In the genomic region with DNA sequence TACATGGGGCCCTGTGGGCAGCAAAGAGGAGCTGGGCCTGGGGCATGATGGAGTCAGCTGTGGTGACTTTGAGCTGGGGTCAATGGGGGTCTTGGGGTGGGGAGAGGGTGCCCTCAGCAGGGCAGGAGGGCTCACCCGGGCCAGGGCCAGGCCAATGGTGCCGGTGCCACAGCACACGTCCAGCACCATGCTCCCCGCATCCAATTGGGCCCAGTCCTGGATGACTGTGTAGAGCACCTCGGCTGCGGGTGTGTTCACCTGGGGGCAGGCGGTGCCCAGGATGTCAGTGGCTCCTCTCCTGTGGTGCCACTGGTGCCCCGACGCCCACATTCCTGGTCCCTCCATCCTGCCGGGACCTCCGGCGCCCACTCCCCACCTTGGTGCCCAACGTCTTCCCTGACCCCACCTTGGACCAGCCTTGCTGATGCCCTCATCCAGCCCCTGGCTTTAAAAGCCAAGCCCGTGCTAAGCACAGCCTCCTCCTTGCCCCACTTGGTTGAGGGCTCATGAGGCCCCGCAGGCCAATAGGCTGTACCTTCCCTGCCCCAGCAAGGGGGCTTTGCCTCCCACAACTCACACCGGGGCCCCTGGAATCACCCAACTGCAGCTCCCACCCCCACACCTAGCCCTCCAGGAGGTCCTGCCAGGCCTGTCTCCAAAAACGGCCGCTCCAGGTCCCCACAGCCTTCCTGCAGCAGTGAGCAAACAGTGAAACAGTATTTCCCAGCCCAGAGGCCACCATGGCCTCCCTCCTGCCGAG, we compare ENCODE assay signal across 15 cellular contexts. TPM values are rescaled to one million over a fixed set of nuclear protein-coding genes. Genes with fewer than 3 reads are reported as not detected.
DNase-seq lines count a peak whose midpoint lies in the region; ATAC-seq, FAIRE-seq and TF ChIP-seq lines count a peak whose summit lies in the region.
"Had no signal": no experiment of that assay in that cellular context is flagged by ENCODE, and none has a peak within 500 bp of the region (broad histone marks: within the 10 kb centered on the region; RNA-seq: fewer than 3 reads in every experiment).

No MANE protein-coding gene starts in this region.

- peaks cover 9 to 21% of the 10 kb centered on the region in 2 experiments for H4K20me1 ChIP-seq in H1 (replicated peaks in 1 of 2; ENCODE audit: control insufficient read depth in 1 of 2, insufficient read depth in 2 of 2, low read length in 2 of 2)
- H4K20me1 ChIP-seq in PC-3 (ENCODE audit: low read length): no peaks in the 10 kb centered on the region

- CTCF ChIA-PET in activated CD8-positive, alpha-beta memory T cell treated with anti-CD3 and anti-CD28 coated beads, Interleukin-2, amount 10 ng/mL, durations not matched to agents 7 days and 5 days (lab: Charles Lee): no interaction called here
- CTCF ChIA-PET in H1 (lab: Charles Lee; ENCODE audit: partially characterized antibody) (interaction anchor here (1.6 kb wide), 1 partner anchor 20 kb away, joined by 4 read pairs; no protein-coding TSS in a partner anchor), PC-3 (lab: Charles Lee) (no interaction called here)

- H3K18ac ChIP-seq in H1 (ENCODE audit: extremely low read depth, low read length): no peak overlapping the region

- H3K4ac ChIP-seq in H1 (replicated peaks; ENCODE audit: insufficient read length, low read depth, low read length): no peak overlapping the region

- ATAC-seq in activated CD8-positive, alpha-beta memory T cell treated with anti-CD3 and anti-CD28 coated beads, Interleukin-2, amount 10 ng/mL, durations not matched to agents 7 days and 5 days: no peak
- no peak for ATAC-seq in psoas muscle
- no peak for ATAC-seq in HG03521 (IDR thresholded peaks at IDR 0.05; ENCODE audit: unreplicated experiment)
- no peak for ATAC-seq in PC-3

- no peak for TF ChIP-seq RAD21 in H1 (IDR thresholded peaks at IDR 0.05 in 1 of 2, conservative IDR thresholded peaks at IDR 0.05 in 1 of 2; ENCODE audit: low read depth in 2 of 2, low read length in 2 of 2)

- no peak overlapping the region for H3K14ac ChIP-seq in H1 (ENCODE audit: insufficient read length)

- WGBS in H1 (ENCODE audit: extremely low coverage in 1 of 2, insufficient coverage in 1 of 2, insufficient read length in 1 of 2, insufficient replicate concordance in 2 of 2, low coverage in 1 of 2, low lambda C conversion rate in 2 of 2, missing lambda C conversion rate in 1 of 2), 2 experiments: 93% methylated on average over 19 of the region's 19 CpGs; no CpG with 5 or more reads in 1 of the 2 experiments
- WGBS in psoas muscle, 3 donors: 85 to 90% (median 89%) methylated on average over 17 to 19 of the region's 19 CpGs

- H3K9me2 ChIP-seq in PC-3 (replicated peaks; ENCODE audit: low read length): no peaks in the 10 kb centered on the region

- H2BK15ac ChIP-seq in H1 (ENCODE audit: low read length): no peak overlapping the region

- H3K4me2 ChIP-seq in H1 (ENCODE audit: insufficient read depth in 1 of 2, low read depth in 2 of 2, low read length in 2 of 2): no peak overlapping the region
- no peak overlapping the region for H3K4me2 ChIP-seq in PC-3 (ENCODE audit: low read length)

- H4K5ac ChIP-seq in H1 (ENCODE audit: insufficient read length, low read depth, low read length): no peak overlapping the region

- H3K27ac Mint-ChIP-seq in activated CD8-positive, alpha-beta memory T cell treated with anti-CD3 and anti-CD28 coated beads, Interleukin-2, amount 10 ng/mL, durations not matched to agents 7 days and 5 days: peak overlapping the region; percentile 64

- H3K27me3 ChIP-seq in H1 (replicated peaks in 1 of 4; ENCODE audit: control insufficient read depth in 3 of 4, extremely low read depth in 1 of 4, insufficient read depth in 3 of 4, low read length in 3 of 4) (no peaks in the 10 kb centered on the region), psoas muscle (ENCODE audit: insufficient read depth in 3 of 3, low read length in 2 of 3) (no peaks in the 10 kb centered on the region), PC-3 (ENCODE audit: low read length) (no peaks in the 10 kb centered on the region)

- intact Hi-C loops in psoas muscle (cut with DNase I): no loop called here
- intact Hi-C loops in PC-3 (cut with micrococcal nuclease): no loop called here

- no peak for FAIRE-seq in H1 (lab: Jason Lieb, UNC)
- FAIRE-seq: astrocyte, small intestine had no signal

- TF ChIP-seq POLR2A in H1 (IDR thresholded peaks at IDR 0.05; ENCODE audit: control extremely low read depth in 1 of 2, low read depth in 2 of 2, low read length in 2 of 2): peak in 1 of 2 experiments; percentile 35; a peak in 1 of 3 replicates

- H3K9me3 Mint-ChIP-seq in activated CD8-positive, alpha-beta memory T cell treated with anti-CD3 and anti-CD28 coated beads, Interleukin-2, amount 10 ng/mL, durations not matched to agents 7 days and 5 days (ENCODE audit: low read depth): no peaks in the 10 kb centered on the region

- H2BK20ac ChIP-seq in H1 (ENCODE audit: low read length): no peak overlapping the region

- peak overlapping the region; percentile 17 for H3K4me3 Mint-ChIP-seq in activated CD8-positive, alpha-beta memory T cell treated with anti-CD3 and anti-CD28 coated beads, Interleukin-2, amount 10 ng/mL, durations not matched to agents 7 days and 5 days

- no peak overlapping the region for H2BK120ac ChIP-seq in H1 (replicated peaks; ENCODE audit: low read depth, low read length)

- H3K9me3 ChIP-seq in H1 (ENCODE audit: insufficient read depth in 2 of 2, low read depth in 1 of 2, low read length in 1 of 2) (no peaks in the 10 kb centered on the region), psoas muscle (no peaks in the 10 kb centered on the region), PC-3 (ENCODE audit: low read length) (no peaks in the 10 kb centered on the region)

- H3K4me3 ChIP-seq in H1 (ENCODE audit: extremely low read depth in 1 of 4, insufficient read depth in 2 of 4, low read depth in 3 of 4, low read length in 4 of 4): no peak overlapping the region
- H3K4me3 ChIP-seq in psoas muscle: no peak overlapping the region
- no peak overlapping the region for H3K4me3 ChIP-seq in PC-3 (ENCODE audit: low read length)

- peak overlapping the region; percentile 38; the same call in 1 of the 2 replicates for H3K27ac ChIP-seq in VCaP
- no peak overlapping the region for H3K27ac ChIP-seq in H1 (ENCODE audit: low read depth, low read length)
- no peak overlapping the region for H3K27ac ChIP-seq in psoas muscle
- no peak overlapping the region for H3K27ac ChIP-seq in PC-3 (ENCODE audit: low read length)

- no peak overlapping the region for H2AFZ ChIP-seq in H1 (ENCODE audit: low read length)
- no peak overlapping the region for H2AFZ ChIP-seq in PC-3 (ENCODE audit: low read length)

- H3K23ac ChIP-seq in H1 (ENCODE audit: insufficient read length): no peak overlapping the region

- no peaks in the 10 kb centered on the region for H3K27me3 Mint-ChIP-seq in activated CD8-positive, alpha-beta memory T cell treated with anti-CD3 and anti-CD28 coated beads, Interleukin-2, amount 10 ng/mL, durations not matched to agents 7 days and 5 days

- H3K36me3 ChIP-seq in H1 (ENCODE audit: control insufficient read depth in 2 of 4, insufficient read depth in 4 of 4, low read length in 3 of 4) (peaks cover 19 to 41% (median 34%) of the 10 kb centered on the region in 4 experiments), psoas muscle (ENCODE audit: insufficient read depth in 1 of 2, low read depth in 1 of 2) (peaks cover 5 to 70% of the 10 kb centered on the region in 2 donors), PC-3 (ENCODE audit: low read depth, low read length) (peaks cover 25% of the 10 kb centered on the region)

- BruUV-seq in PC-3 (replicated peaks; lab: Mats Ljungman, UMichigan): no TSS peak

- H3K23me2 ChIP-seq in H1 (ENCODE audit: low read depth, low read length): no peaks in the 10 kb centered on the region; the same call in 1 of the 2 replicates

- H3K36me3 Mint-ChIP-seq in activated CD8-positive, alpha-beta memory T cell treated with anti-CD3 and anti-CD28 coated beads, Interleukin-2, amount 10 ng/mL, durations not matched to agents 7 days and 5 days: peaks cover 23% of the 10 kb centered on the region

- no peaks in the 10 kb centered on the region for H3F3A ChIP-seq in PC-3 (ENCODE audit: low read length, unreplicated experiment)

- H3K4me1 ChIP-seq in H1 (replicated peaks in 1 of 4; ENCODE audit: control insufficient read depth in 3 of 4, insufficient read depth in 4 of 4, low read length in 3 of 4): peaks cover 0 to 3% (median 2%) of the 10 kb centered on the region in 4 experiments; a peak in 5 of 7 replicates
- peaks cover 22% of the 10 kb centered on the region for H3K4me1 ChIP-seq in psoas muscle
- H3K4me1 ChIP-seq in PC-3 (ENCODE audit: insufficient read depth, low read length): peaks cover 14% of the 10 kb centered on the region

- POLR2A ChIA-PET in H1 (lab: Charles Lee; ENCODE audit: partially characterized antibody): interaction anchor here (1.1 to 22.7 kb wide), 8 partner anchors 8 to 142 kb away, joined by 3 to 598 read pairs (median 8); a partner anchor contains a TSS
- POLR2A ChIA-PET in PC-3 (lab: Charles Lee; ENCODE audit: unreplicated experiment): no interaction called here

- H3K9ac ChIP-seq in H1 (replicated peaks in 1 of 4; ENCODE audit: extremely low read depth in 1 of 4, low read depth in 3 of 4, low read length in 3 of 4): no peak overlapping the region
- H3K9ac ChIP-seq in PC-3 (ENCODE audit: low read length): no peak overlapping the region

- no peak for TF ChIP-seq CTCF in VCaP (conservative IDR thresholded peaks at IDR 0.05)
- TF ChIP-seq CTCF in H1 (IDR thresholded peaks at IDR 0.05; ENCODE audit: control extremely low read depth in 1 of 3, insufficient read depth in 1 of 3, low read depth in 1 of 3, low read length in 3 of 3): no peak
- no peak for TF ChIP-seq CTCF in psoas muscle (IDR thresholded peaks at IDR 0.05)
- no peak for TF ChIP-seq CTCF in PC-3 (conservative IDR thresholded peaks at IDR 0.05; ENCODE audit: low read depth, low read length)

- peaks cover 51% of the 10 kb centered on the region for H3K4me1 Mint-ChIP-seq in activated CD8-positive, alpha-beta memory T cell treated with anti-CD3 and anti-CD28 coated beads, Interleukin-2, amount 10 ng/mL, durations not matched to agents 7 days and 5 days

- H3K56ac ChIP-seq in H1 (replicated peaks; ENCODE audit: insufficient read length, low read depth, low read length): no peak overlapping the region

- no peak overlapping the region for H4K91ac ChIP-seq in H1 (replicated peaks; ENCODE audit: insufficient read length, low read length)

- H4K8ac ChIP-seq in H1 (ENCODE audit: extremely low read depth, insufficient read depth, low read length): peak overlapping the region; percentile 45

- peaks cover 4% of the 10 kb centered on the region; the same call in 1 of the 2 replicates for H3K79me1 ChIP-seq in H1 (ENCODE audit: low read depth, low read length)

- no peak overlapping the region for H2BK12ac ChIP-seq in H1 (ENCODE audit: low read depth, low read length)

- H2AK5ac ChIP-seq in H1 (ENCODE audit: low read depth, low read length): no peak overlapping the region

- H2BK5ac ChIP-seq in H1 (ENCODE audit: low read depth, low read length): no peak overlapping the region

- H3K79me2 ChIP-seq in H1 (ENCODE audit: control insufficient read depth in 1 of 2, insufficient read depth in 2 of 2, low read length in 2 of 2): peaks cover 7 to 28% of the 10 kb centered on the region in 2 experiments
- H3K79me2 ChIP-seq in PC-3 (ENCODE audit: low read length): peaks cover 40% of the 10 kb centered on the region

- no peak for DNase-seq in activated CD8-positive, alpha-beta memory T cell treated with anti-CD3 and anti-CD28 coated beads, Interleukin-2, amount 10 ng/mL, durations not matched to agents 7 days and 5 days
- DNase-seq in activated CD8-positive, alpha-beta memory T cell treated with anti-CD3 and anti-CD28 coated beads for 24 hours: no peak
- no peak for DNase-seq in H1 (ENCODE audit: low read depth in 1 of 2, low spot score in 2 of 2)
- peak; percentile 13 to 47 for DNase-seq in psoas muscle
- DNase-seq in DMS79 (lab: John Stamatoyannopoulos, UW): no peak
- DNase-seq in PC-3: no peak
- DNase-seq: ACHN, DMS 273 treated with DMSO at 0.1 percent for 48 hours, NCI-H82, occipital lobe, SHP77, small intestine had no signal

- no peak for TF ChIP-seq EP300 in H1 (IDR thresholded peaks at IDR 0.05; ENCODE audit: borderline replicate concordance in 1 of 2, low read depth in 2 of 2, low read length in 2 of 2)

RNA-seq across cellular contexts. Expression of a gene that starts 2.2 kb away (rescaled TPM):
- total RNA-seq in activated CD8-positive, alpha-beta memory T cell treated with anti-CD3 and anti-CD28 coated beads, Interleukin-2, amount 10 ng/mL, durations not matched to agents 7 days and 5 days: 100 to 1,000 TPM; 318 to 345 TPM
- total RNA-seq in H1 (2021; fragmentation: NEBNext Ultra II Directional; extraction: Animal tissue kit (Norgen Biotek cat#: 25700)): 484 and 495 TPM in 2 replicates
- polyA plus RNA-seq in H1 (2011; rRNA removed) (343 and 465 TPM in 2 replicates), psoas muscle (100 to 1,000 TPM in 1 of 3 donors, 10 to 100 TPM in 2; 44.1 to 161 (median 57.8) TPM)
- 587 TPM for polyA plus RNA-seq in H1 (2011; cell fraction: cytosol; rRNA removed)
- polyA plus RNA-seq in H1 (2011; cell fraction: nucleus; rRNA removed): 423 TPM
- 421 to 441 TPM (median 430 TPM) in 4 replicates for polyA plus RNA-seq in H1 (2012, experiment 1 of 2)
- polyA plus RNA-seq in H1 (2012, experiment 2 of 2): 333 TPM
- 541 TPM for polyA plus RNA-seq in H1 (2013, experiment 1 of 2)
- polyA plus RNA-seq in H1 (2013, experiment 2 of 2): 525 TPM
- polyA minus RNA-seq in H1 (2011; rRNA and poly(A)+ RNA removed): 220 and 269 TPM in 2 replicates
- 274 TPM for polyA minus RNA-seq in H1 (2011; cell fraction: cytosol; rRNA and poly(A)+ RNA removed)
- polyA minus RNA-seq in H1 (2011; cell fraction: nucleus; rRNA and poly(A)+ RNA removed): 169 TPM
- total RNA-seq in psoas muscle (10 to 100 TPM; 32.2 to 55.7 (median 49.0) TPM), PC-3 (2014; rRNA removed) (356 and 411 TPM in 2 replicates)

RNA-seq across cellular contexts. Expression of a gene that starts 3.3 kb away (rescaled TPM):
- 100 to 1,000 TPM in 1 of 2 experiments, 10 to 100 TPM in 1; 98.1 to 140 TPM for total RNA-seq in activated CD8-positive, alpha-beta memory T cell treated with anti-CD3 and anti-CD28 coated beads, Interleukin-2, amount 10 ng/mL, durations not matched to agents 7 days and 5 days
- 44.9 and 47.9 TPM in 2 replicates for total RNA-seq in H1 (2021; fragmentation: NEBNext Ultra II Directional; extraction: Animal tissue kit (Norgen Biotek cat#: 25700))
- polyA plus RNA-seq in H1 (2011; rRNA removed) (50.3 and 73.2 TPM in 2 replicates), psoas muscle (10 to 100 TPM; 20.8 to 32.4 (median 31.6) TPM)
- 65.7 TPM for polyA plus RNA-seq in H1 (2011; cell fraction: cytosol; rRNA removed)
- polyA plus RNA-seq in H1 (2011; cell fraction: nucleus; rRNA removed): 307 TPM
- 45.4 to 62.4 TPM (median 53.1 TPM) in 4 replicates for polyA plus RNA-seq in H1 (2012, experiment 1 of 2)
- 32.7 TPM for polyA plus RNA-seq in H1 (2012, experiment 2 of 2)
- 36.2 TPM for polyA plus RNA-seq in H1 (2013, experiment 1 of 2)
- 32.7 TPM for polyA plus RNA-seq in H1 (2013, experiment 2 of 2)
- 23.1 and 26.5 TPM in 2 replicates for polyA minus RNA-seq in H1 (2011; rRNA and poly(A)+ RNA removed)
- polyA minus RNA-seq in H1 (2011; cell fraction: cytosol; rRNA and poly(A)+ RNA removed): 46.8 TPM
- 94.9 TPM for polyA minus RNA-seq in H1 (2011; cell fraction: nucleus; rRNA and poly(A)+ RNA removed)
- total RNA-seq in psoas muscle (10 to 100 TPM; 20.5 to 34.1 (median 24.9) TPM), PC-3 (2014; rRNA removed) (58.9 and 62.1 TPM in 2 replicates)

RNA-seq across cellular contexts. Expression of a gene that starts 17.9 kb away (rescaled TPM):
- 10 to 100 TPM; 57.9 to 66.3 TPM for total RNA-seq in activated CD8-positive, alpha-beta memory T cell treated with anti-CD3 and anti-CD28 coated beads, Interleukin-2, amount 10 ng/mL, durations not matched to agents 7 days and 5 days
- 64.0 and 65.6 TPM in 2 replicates for total RNA-seq in H1 (2021; fragmentation: NEBNext Ultra II Directional; extraction: Animal tissue kit (Norgen Biotek cat#: 25700))
- polyA plus RNA-seq in H1 (2011; rRNA removed): 18.6 and 44.4 TPM in 2 replicates
- 21.0 TPM for polyA plus RNA-seq in H1 (2011; cell fraction: cytosol; rRNA removed)
- polyA plus RNA-seq in H1 (2011; cell fraction: nucleus; rRNA removed): 143 TPM
- 17.5 to 48.9 TPM (median 42.8 TPM) in 4 replicates for polyA plus RNA-seq in H1 (2012, experiment 1 of 2)
- 14.6 TPM for polyA plus RNA-seq in H1 (2012, experiment 2 of 2)
- polyA plus RNA-seq in H1 (2013, experiment 1 of 2): 55.6 TPM
- polyA plus RNA-seq in H1 (2013, experiment 2 of 2): 52.7 TPM
- polyA minus RNA-seq in H1 (2011; rRNA and poly(A)+ RNA removed): 8.0 and 13.3 TPM in 2 replicates
- polyA minus RNA-seq in H1 (2011; cell fraction: cytosol; rRNA and poly(A)+ RNA removed): 22.4 TPM
- polyA minus RNA-seq in H1 (2011; cell fraction: nucleus; rRNA and poly(A)+ RNA removed): 26.6 TPM
- 10 to 100 TPM; 15.8 to 23.7 (median 22.2) TPM for total RNA-seq in psoas muscle
- 10 to 100 TPM in 2 of 3 donors, 1 to 10 TPM in 1; 9.7 to 11.8 (median 10.8) TPM for polyA plus RNA-seq in psoas muscle
- 24.6 and 26.8 TPM in 2 replicates for total RNA-seq in PC-3 (2014; rRNA removed)

RNA-seq across cellular contexts. Expression of a gene that starts 33.7 kb away (rescaled TPM):
- total RNA-seq in activated CD8-positive, alpha-beta memory T cell treated with anti-CD3 and anti-CD28 coated beads, Interleukin-2, amount 10 ng/mL, durations not matched to agents 7 days and 5 days: 10 to 100 TPM; 70.4 to 71.9 TPM
- total RNA-seq in H1 (2021; fragmentation: NEBNext Ultra II Directional; extraction: Animal tissue kit (Norgen Biotek cat#: 25700)): 42.3 and 43.7 TPM in 2 replicates
- polyA plus RNA-seq in H1 (2011; rRNA removed) (23.7 and 42.5 TPM in 2 replicates), psoas muscle (10 to 100 TPM; 10.5 to 21.5 (median 15.3) TPM)
- polyA plus RNA-seq in H1 (2011; cell fraction: cytosol; rRNA removed): 36.9 TPM
- 172 TPM for polyA plus RNA-seq in H1 (2011; cell fraction: nucleus; rRNA removed)
- 33.0 to 43.7 TPM (median 38.6 TPM) in 4 replicates for polyA plus RNA-seq in H1 (2012, experiment 1 of 2)
- 12.7 TPM for polyA plus RNA-seq in H1 (2012, experiment 2 of 2)
- 26.6 TPM for polyA plus RNA-seq in H1 (2013, experiment 1 of 2)
- 22.8 TPM for polyA plus RNA-seq in H1 (2013, experiment 2 of 2)
- 31.8 and 33.0 TPM in 2 replicates for polyA minus RNA-seq in H1 (2011; rRNA and poly(A)+ RNA removed)
- 26.9 TPM for polyA minus RNA-seq in H1 (2011; cell fraction: cytosol; rRNA and poly(A)+ RNA removed)
- polyA minus RNA-seq in H1 (2011; cell fraction: nucleus; rRNA and poly(A)+ RNA removed): 60.0 TPM
- total RNA-seq in psoas muscle (10 to 100 TPM; 12.2 to 19.5 (median 15.0) TPM), PC-3 (2014; rRNA removed) (41.7 and 43.6 TPM in 2 replicates)

RNA-seq across cellular contexts. Expression of a gene that starts 37.1 kb away (rescaled TPM):
- total RNA-seq in activated CD8-positive, alpha-beta memory T cell treated with anti-CD3 and anti-CD28 coated beads, Interleukin-2, amount 10 ng/mL, durations not matched to agents 7 days and 5 days: not detected
- not detected in 2 replicates for total RNA-seq in H1 (2021; fragmentation: NEBNext Ultra II Directional; extraction: Animal tissue kit (Norgen Biotek cat#: 25700))
- polyA plus RNA-seq in H1 (2011; rRNA removed) (not detected in 2 replicates), psoas muscle (under 1 TPM; 0.09 to 0.32 (median 0.12) TPM)
- not detected for polyA plus RNA-seq in H1 (2011; cell fraction: cytosol; rRNA removed)
- not detected for polyA plus RNA-seq in H1 (2011; cell fraction: nucleus; rRNA removed)
- polyA plus RNA-seq in H1 (2012, experiment 1 of 2): 0.22 TPM in 1 of 4 replicates, not detected in the others
- not detected for polyA plus RNA-seq in H1 (2012, experiment 2 of 2)
- not detected for polyA plus RNA-seq in H1 (2013, experiment 1 of 2)
- polyA plus RNA-seq in H1 (2013, experiment 2 of 2): not detected
- not detected in 2 replicates for polyA minus RNA-seq in H1 (2011; rRNA and poly(A)+ RNA removed)
- not detected for polyA minus RNA-seq in H1 (2011; cell fraction: cytosol; rRNA and poly(A)+ RNA removed)
- polyA minus RNA-seq in H1 (2011; cell fraction: nucleus; rRNA and poly(A)+ RNA removed): not detected
- total RNA-seq in psoas muscle (under 1 TPM in 2 of 4 donors, not detected in 2; 0.17 to 0.38 TPM), PC-3 (2014; rRNA removed) (not detected in 2 replicates)
- total RNA-seq: astrocyte, occipital lobe had no signal

Comparison
In these comparisons a context has a peak if more than half of its experiments do, and no peak if none do; other contexts are left out.
1. DNase-seq: peak in psoas muscle (2 of 2); none in activated CD8-positive, alpha-beta memory T cell treated with anti-CD3 and anti-CD28 coated beads, Interleukin-2, amount 10 ng/mL, durations not matched to agents 7 days and 5 days (single experiment), activated CD8-positive, alpha-beta memory T cell treated with anti-CD3 and anti-CD28 coated beads for 24 hours (single experiment), H1 (0 of 2), DMS79 (single experiment) and PC-3 (single experiment).